In the genomic region with DNA sequence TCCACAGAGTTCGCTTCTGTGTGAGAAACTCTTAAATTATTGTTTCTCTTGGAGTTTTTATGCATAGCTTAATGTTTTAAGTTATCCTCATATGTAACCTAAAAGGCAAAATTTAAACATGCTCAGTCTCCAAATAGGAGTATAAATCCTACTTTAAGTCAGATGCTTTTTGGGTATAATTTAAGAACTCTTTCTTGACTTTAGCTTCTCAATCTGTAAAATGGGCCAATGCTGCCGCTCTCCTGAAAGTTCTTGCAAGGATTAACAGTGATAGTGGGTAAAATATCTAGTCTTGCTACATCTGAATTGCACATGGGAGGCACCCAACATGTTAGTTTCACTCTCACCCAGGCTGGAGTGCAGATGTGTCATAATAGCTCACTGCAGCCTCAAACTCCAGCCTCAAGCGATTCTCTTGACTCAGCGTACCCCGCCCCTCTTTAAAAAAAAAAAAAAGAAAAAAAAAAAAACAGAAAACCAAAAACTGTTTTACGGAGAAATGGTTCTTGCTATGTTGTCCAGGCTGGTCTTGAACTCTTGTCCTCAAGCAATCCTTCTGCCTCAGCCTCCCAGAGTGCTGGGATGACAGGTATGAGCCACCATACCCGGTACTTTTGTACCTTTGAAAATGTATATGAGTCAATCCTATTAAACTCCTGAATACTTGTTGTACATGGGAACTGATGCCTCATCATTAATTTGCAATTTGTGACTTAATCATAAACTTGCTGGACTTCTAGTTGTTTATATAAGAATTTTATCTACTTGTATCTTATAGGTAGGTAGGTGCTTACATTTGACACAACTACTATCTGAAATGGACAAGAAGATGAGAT, we compare ENCODE assay signal across 11 cellular contexts. TPM values are rescaled to one million over a fixed set of nuclear protein-coding genes. Genes with fewer than 3 reads are reported as not detected.
DNase-seq lines count a peak whose midpoint lies in the region; ATAC-seq lines count a peak whose summit lies in the region.
"Had no signal": no experiment of that assay in that cellular context is flagged by ENCODE, and none has a peak within 500 bp of the region (broad histone marks: within the 10 kb centered on the region; RNA-seq: fewer than 3 reads in every experiment).

No MANE protein-coding gene starts in this region.

- H3K4me3 Mint-ChIP-seq in activated CD4-positive, alpha-beta T cell treated with anti-CD3 and anti-CD28 coated beads, Interleukin-2, amount 10 ng/mL, durations not matched to agents 7 days and 5 days: peak overlapping the region; percentile 96

- CTCF ChIA-PET in activated CD4-positive, alpha-beta T cell treated with anti-CD3 and anti-CD28 coated beads, Interleukin-2, amount 10 ng/mL, durations not matched to agents 7 days and 5 days (lab: Charles Lee): interaction anchor here (0.6 to 2.7 kb wide), 15 partner anchors 11 to 483 kb away, joined by 3 to 10 read pairs (median 3); no protein-coding TSS in a partner anchor

- no peaks in the 10 kb centered on the region for H3K27me3 Mint-ChIP-seq in activated CD4-positive, alpha-beta T cell treated with anti-CD3 and anti-CD28 coated beads, Interleukin-2, amount 10 ng/mL, durations not matched to agents 7 days and 5 days
- H3K27me3 Mint-ChIP-seq: activated naive CD8-positive, alpha-beta T cell treated with anti-CD3 and anti-CD28 coated beads, Interleukin-2, amount 10 ng/mL, durations not matched to agents 7 days and 5 days had no signal

- peak overlapping the region; percentile 60 for H3K27ac ChIP-seq in epithelial cell of prostate

- no peaks in the 10 kb centered on the region for H3K9me3 Mint-ChIP-seq in activated CD4-positive, alpha-beta T cell treated with anti-CD3 and anti-CD28 coated beads, Interleukin-2, amount 10 ng/mL, durations not matched to agents 7 days and 5 days
- H3K9me3 Mint-ChIP-seq: activated naive CD8-positive, alpha-beta T cell treated with anti-CD3 and anti-CD28 coated beads, Interleukin-2, amount 10 ng/mL, durations not matched to agents 7 days and 5 days; mesothelial cell of epicardium had no signal

- peaks cover 48% of the 10 kb centered on the region for H3K4me1 Mint-ChIP-seq in activated CD4-positive, alpha-beta T cell treated with anti-CD3 and anti-CD28 coated beads, Interleukin-2, amount 10 ng/mL, durations not matched to agents 7 days and 5 days

- H3K27ac Mint-ChIP-seq in activated CD4-positive, alpha-beta T cell treated with anti-CD3 and anti-CD28 coated beads, Interleukin-2, amount 10 ng/mL, durations not matched to agents 7 days and 5 days: peak overlapping the region; percentile 94

- peaks cover 10% of the 10 kb centered on the region for H3K36me3 Mint-ChIP-seq in activated CD4-positive, alpha-beta T cell treated with anti-CD3 and anti-CD28 coated beads, Interleukin-2, amount 10 ng/mL, durations not matched to agents 7 days and 5 days (ENCODE audit: low read depth)
- H3K36me3 Mint-ChIP-seq: mesothelial cell of epicardium had no signal

- POLR2A ChIA-PET in activated CD4-positive, alpha-beta T cell treated with anti-CD3 and anti-CD28 coated beads, Interleukin-2, amount 10 ng/mL, durations not matched to agents 7 days and 5 days (lab: Charles Lee): interaction anchor here (0.5 to 0.7 kb wide), 2 partner anchors 83 to 289 kb away, joined by 3 to 9 read pairs; no protein-coding TSS in a partner anchor

- ATAC-seq in activated CD4-positive, CD25-positive, alpha-beta regulatory T cell treated with anti-CD3 and anti-CD28 coated beads, Interleukin-2, amount 50 U/mL, for 24 hours: peak; percentile 36 to 48
- ATAC-seq in GM21515 (IDR thresholded peaks at IDR 0.05; ENCODE audit: unreplicated experiment): no peak
- ATAC-seq: HCT116 had no signal

- no peak for DNase-seq in activated CD4-positive, CD25-positive, alpha-beta regulatory T cell treated with anti-CD3 and anti-CD28 coated beads, Interleukin-2, amount 50 U/mL, for 72 hours
- peak; percentile 63 for DNase-seq in activated CD4-positive, alpha-beta T cell treated with anti-CD3 and anti-CD28 coated beads, Interleukin-2, amount 10 ng/mL, durations not matched to agents 7 days and 5 days
- DNase-seq in epithelial cell of prostate (ENCODE audit: low read depth, low spot score) (peak; percentile 66), pons (ENCODE audit: low spot score) (no peak), HCEC 1CT (no peak)
- DNase-seq in stimulated activated CD4-positive, alpha-beta T cell treated with anti-CD3 and anti-CD28 coated beads, Interleukin-4, amount 100 ng/mL, for 24 hours: peak; percentile 64
- DNase-seq: activated naive CD8-positive, alpha-beta T cell treated with anti-CD3 and anti-CD28 coated beads, Interleukin-2, amount 10 ng/mL, durations not matched to agents 7 days and 5 days had no signal

RNA-seq across cellular contexts. Expression of a gene that starts 1.8 kb away (rescaled TPM):
- total RNA-seq in activated CD4-positive, alpha-beta T cell treated with anti-CD3 and anti-CD28 coated beads, Interleukin-2, amount 10 ng/mL, durations not matched to agents 7 days and 5 days: 1 to 10 TPM; 2.8 to 3.7 TPM

RNA-seq across cellular contexts. Expression of a gene that starts 2.1 kb away (rescaled TPM):
- 1 to 10 TPM; 2.7 to 3.7 TPM for total RNA-seq in activated CD4-positive, alpha-beta T cell treated with anti-CD3 and anti-CD28 coated beads, Interleukin-2, amount 10 ng/mL, durations not matched to agents 7 days and 5 days

Comparison
In these comparisons a context has a peak if more than half of its experiments do, and no peak if none do; other contexts are left out.
1. DNase-seq: peak in activated CD4-positive, alpha-beta T cell treated with anti-CD3 and anti-CD28 coated beads, Interleukin-2, amount 10 ng/mL, durations not matched to agents 7 days and 5 days (single experiment), epithelial cell of prostate (single experiment) and stimulated activated CD4-positive, alpha-beta T cell treated with anti-CD3 and anti-CD28 coated beads, Interleukin-4, amount 100 ng/mL, for 24 hours (single experiment); none in activated CD4-positive, CD25-positive, alpha-beta regulatory T cell treated with anti-CD3 and anti-CD28 coated beads, Interleukin-2, amount 50 U/mL, for 72 hours (single experiment), pons (single experiment) and HCEC 1CT (single experiment).